In the genomic region with DNA sequence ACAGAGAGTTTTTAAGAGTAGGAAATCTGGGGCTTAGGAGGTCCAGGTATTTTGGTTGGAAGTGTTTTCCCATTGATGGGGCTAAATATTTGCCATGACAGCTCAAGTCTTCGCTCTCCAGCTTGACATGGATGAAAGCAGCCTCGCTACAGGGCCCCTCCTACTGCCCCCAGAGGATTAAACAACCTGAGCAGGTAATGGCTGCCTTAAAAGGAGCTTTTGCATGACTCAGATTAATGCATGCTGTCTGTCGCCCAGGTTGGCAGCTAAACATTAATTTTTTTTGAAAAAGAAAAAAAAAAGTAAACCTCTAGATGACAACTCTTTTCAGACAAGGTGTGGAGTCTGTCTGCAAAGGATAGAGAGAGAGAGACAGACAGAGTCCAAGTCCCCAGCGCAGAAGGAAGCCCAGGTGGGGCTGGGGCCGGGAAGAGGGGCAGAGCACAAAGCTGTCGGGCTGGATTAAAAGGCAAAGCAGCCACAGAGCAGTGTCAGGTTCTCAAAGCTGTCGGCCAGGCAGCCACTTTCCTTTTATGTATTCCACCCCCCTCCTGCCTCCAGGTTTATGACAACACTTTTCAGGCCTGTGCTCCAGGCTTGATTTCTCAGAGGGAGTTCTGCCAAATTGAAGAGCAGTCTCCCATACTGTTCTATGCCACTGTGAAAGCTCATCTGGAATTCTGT, we compare ENCODE assay signal across 12 cellular contexts.
DNase-seq lines count a peak whose midpoint lies in the region; ATAC-seq, FAIRE-seq and TF ChIP-seq lines count a peak whose summit lies in the region.
"Had no signal": no experiment of that assay in that cellular context is flagged by ENCODE, and none has a peak within 500 bp of the region (broad histone marks: within the 10 kb centered on the region; RNA-seq: fewer than 3 reads in every experiment).

No MANE protein-coding gene starts in this region.

- H3K4me3 ChIP-seq in GM23338 (no peak overlapping the region), pancreas (no peak overlapping the region), BE2C (ENCODE audit: low read depth, low read length) (no peak overlapping the region)
- H3K4me3 ChIP-seq: SK-N-MC had no signal

- no peak overlapping the region for H3K4me2 ChIP-seq in GM23338

- H3K27me3 ChIP-seq in GM23338 (ENCODE audit: insufficient read depth) (no peaks in the 10 kb centered on the region), pancreas (no peaks in the 10 kb centered on the region), BE2C (no peaks in the 10 kb centered on the region)

- 61 to 74% methylated on average over 7 of the region's 7 CpGs for WGBS in pancreas, 2 donors

- TF ChIP-seq CTCF in GM23338 (conservative IDR thresholded peaks at IDR 0.05; ENCODE audit: low read depth in 2 of 2) (no peak), pancreas (IDR thresholded peaks at IDR 0.05) (no peak), BE2C (IDR thresholded peaks at IDR 0.05; ENCODE audit: low read depth, low read length) (no peak)

- H3K36me3 ChIP-seq in GM23338 (ENCODE audit: insufficient read depth) (no peaks in the 10 kb centered on the region), pancreas (no peaks in the 10 kb centered on the region), BE2C (no peaks in the 10 kb centered on the region)

- no peak overlapping the region for H3K4me3 Mint-ChIP-seq in GM23338
- no peak overlapping the region for H3K4me3 Mint-ChIP-seq in activated CD4-positive, alpha-beta T cell treated with anti-CD3 and anti-CD28 coated beads, Interleukin-2, amount 10 ng/mL, durations not matched to agents 24 days and 14 days

- no peak overlapping the region for H2AFZ ChIP-seq in GM23338

- H3K27me3 Mint-ChIP-seq in GM23338 (ENCODE audit: insufficient read depth, low read depth, poor library complexity) = peaks cover 2% of the 10 kb centered on the region
- no peaks in the 10 kb centered on the region for H3K27me3 Mint-ChIP-seq in activated CD4-positive, alpha-beta T cell treated with anti-CD3 and anti-CD28 coated beads, Interleukin-2, amount 10 ng/mL, durations not matched to agents 24 days and 14 days

- H3K27ac ChIP-seq in GM23338 (ENCODE audit: low read depth) = no peak overlapping the region
- H3K27ac ChIP-seq in pancreas = peak overlapping the region in 3 of 4 donors; percentile 33 to 67 (median 60)
- H3K27ac ChIP-seq: SK-N-MC had no signal

- no peaks in the 10 kb centered on the region for H3F3A ChIP-seq in GM23338 (replicated peaks; ENCODE audit: low read depth)

- no peak for FAIRE-seq in pancreas (lab: Jason Lieb, UNC)
- FAIRE-seq: endometrium had no signal

- no peaks in the 10 kb centered on the region for H3K9me2 ChIP-seq in GM23338 (ENCODE audit: insufficient read depth)

- H3K27ac Mint-ChIP-seq in GM23338 = no peak overlapping the region
- H3K27ac Mint-ChIP-seq in activated CD4-positive, alpha-beta T cell treated with anti-CD3 and anti-CD28 coated beads, Interleukin-2, amount 10 ng/mL, durations not matched to agents 24 days and 14 days = no peak overlapping the region

- peak; percentile 79 for ATAC-seq in GM23338
- peak; percentile 2 for ATAC-seq in esophagus mucosa
- peak in 1 of 4 donors; percentile 7 for ATAC-seq in pancreas

- no peaks in the 10 kb centered on the region for H3K36me3 Mint-ChIP-seq in GM23338 (ENCODE audit: low read depth)
- H3K36me3 Mint-ChIP-seq in activated CD4-positive, alpha-beta T cell treated with anti-CD3 and anti-CD28 coated beads, Interleukin-2, amount 10 ng/mL, durations not matched to agents 24 days and 14 days (ENCODE audit: low read depth) = peaks cover 59% of the 10 kb centered on the region

- H3K9me3 Mint-ChIP-seq in GM23338 = no peaks in the 10 kb centered on the region
- H3K9me3 Mint-ChIP-seq in activated CD4-positive, alpha-beta T cell treated with anti-CD3 and anti-CD28 coated beads, Interleukin-2, amount 10 ng/mL, durations not matched to agents 24 days and 14 days = no peaks in the 10 kb centered on the region

- no peaks in the 10 kb centered on the region for H3K79me2 ChIP-seq in GM23338 (replicated peaks; ENCODE audit: insufficient read depth)

- H3K9me3 ChIP-seq in pancreas = no peaks in the 10 kb centered on the region
- H3K9me3 ChIP-seq in BE2C = no peaks in the 10 kb centered on the region

- H3K4me1 ChIP-seq in GM23338 (ENCODE audit: insufficient read depth) (0 out of 2 replicates have a peak, but pooled peaks cover 4% of the 10 kb centered on the region), pancreas (peaks cover 6 to 13% (median 9%) of the 10 kb centered on the region in 3 donors), BE2C (no peaks in the 10 kb centered on the region)

- H4K20me1 ChIP-seq in GM23338 (replicated peaks; ENCODE audit: insufficient read depth) = no peaks in the 10 kb centered on the region

- H3K4me1 Mint-ChIP-seq in GM23338 = peaks cover 24% of the 10 kb centered on the region; the same call in 2 of the 3 replicates
- peaks cover 2% of the 10 kb centered on the region for H3K4me1 Mint-ChIP-seq in activated CD4-positive, alpha-beta T cell treated with anti-CD3 and anti-CD28 coated beads, Interleukin-2, amount 10 ng/mL, durations not matched to agents 24 days and 14 days

- DNase-seq in GM23338 (ENCODE audit: low spot score) (peak; percentile 32), NCI-H510A treated with DMSO at 0.1 percent for 48 hours (lab: John Stamatoyannopoulos, UW) (peak; percentile 90), pancreas (no peak), AG08395 (ENCODE audit: low spot score) (no peak), BE2C (no peak), putamen (ENCODE audit: low spot score) (no peak)
- DNase-seq in activated CD4-positive, alpha-beta T cell treated with anti-CD3 and anti-CD28 coated beads, Interleukin-2, amount 10 ng/mL, durations not matched to agents 24 days and 14 days = no peak
- DNase-seq: midbrain; stimulated activated CD4-positive, alpha-beta T cell treated with anti-CD3 and anti-CD28 coated beads, Interleukin-4, amount 100 ng/mL, for 4 hours had no signal

- intact Hi-C loops in pancreas (cut with DNase I) = no loop called here
- intact Hi-C loops in activated CD4-positive, alpha-beta T cell treated with anti-CD3 and anti-CD28 coated beads, Interleukin-2, amount 10 ng/mL, durations not matched to agents 24 days and 14 days (cut with micrococcal nuclease) = no loop called here

TF ChIP-seq in GM23338, 12 proteins besides CTCF, POLR2A, EP300 and RAD21 (continues in another document):
- TF ChIP-seq, protein P1, sequence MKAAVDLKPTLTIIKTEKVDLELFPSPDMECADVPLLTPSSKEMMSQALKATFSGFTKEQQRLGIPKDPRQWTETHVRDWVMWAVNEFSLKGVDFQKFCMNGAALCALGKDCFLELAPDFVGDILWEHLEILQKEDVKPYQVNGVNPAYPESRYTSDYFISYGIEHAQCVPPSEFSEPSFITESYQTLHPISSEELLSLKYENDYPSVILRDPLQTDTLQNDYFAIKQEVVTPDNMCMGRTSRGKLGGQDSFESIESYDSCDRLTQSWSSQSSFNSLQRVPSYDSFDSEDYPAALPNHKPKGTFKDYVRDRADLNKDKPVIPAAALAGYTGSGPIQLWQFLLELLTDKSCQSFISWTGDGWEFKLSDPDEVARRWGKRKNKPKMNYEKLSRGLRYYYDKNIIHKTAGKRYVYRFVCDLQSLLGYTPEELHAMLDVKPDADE (IDR thresholded peaks at IDR 0.05) = no peak
- no peak for TF ChIP-seq ZNF331 (CRISPR knock-in tag; IDR thresholded peaks at IDR 0.05; ENCODE audit: low read depth)
- no peak for TF ChIP-seq EZH2phosphoT487 (IDR thresholded peaks at IDR 0.05; ENCODE audit: unreplicated experiment)
- no peak for TF ChIP-seq NANOG (IDR thresholded peaks at IDR 0.05; ENCODE audit: borderline replicate concordance)
- no peak for TF ChIP-seq CREB1 (CRISPR knock-in tag; IDR thresholded peaks at IDR 0.05; ENCODE audit: low read depth)
- TF ChIP-seq ZNF114 (CRISPR knock-in tag; IDR thresholded peaks at IDR 0.05) = no peak
- no peak for TF ChIP-seq STAT1 (IDR thresholded peaks at IDR 0.05; ENCODE audit: unreplicated experiment)
- no peak for TF ChIP-seq JUNB (IDR thresholded peaks at IDR 0.05; ENCODE audit: unreplicated experiment)
- no peak for TF ChIP-seq EZH2 (IDR thresholded peaks at IDR 0.05; ENCODE audit: low read depth, unreplicated experiment)
- no peak for TF ChIP-seq POLR2AphosphoS5 (IDR thresholded peaks at IDR 0.05; ENCODE audit: low read depth)

Comparison
In these comparisons a context has a peak if more than half of its experiments do, and no peak if none do; other contexts are left out.
1. DNase-seq: peak in GM23338 (single experiment) and NCI-H510A treated with DMSO at 0.1 percent for 48 hours (single experiment); none in pancreas (0 of 6), AG08395 (single experiment), activated CD4-positive, alpha-beta T cell treated with anti-CD3 and anti-CD28 coated beads, Interleukin-2, amount 10 ng/mL, durations not matched to agents 24 days and 14 days (single experiment), BE2C (single experiment) and putamen (single experiment).